In the genomic region with DNA sequence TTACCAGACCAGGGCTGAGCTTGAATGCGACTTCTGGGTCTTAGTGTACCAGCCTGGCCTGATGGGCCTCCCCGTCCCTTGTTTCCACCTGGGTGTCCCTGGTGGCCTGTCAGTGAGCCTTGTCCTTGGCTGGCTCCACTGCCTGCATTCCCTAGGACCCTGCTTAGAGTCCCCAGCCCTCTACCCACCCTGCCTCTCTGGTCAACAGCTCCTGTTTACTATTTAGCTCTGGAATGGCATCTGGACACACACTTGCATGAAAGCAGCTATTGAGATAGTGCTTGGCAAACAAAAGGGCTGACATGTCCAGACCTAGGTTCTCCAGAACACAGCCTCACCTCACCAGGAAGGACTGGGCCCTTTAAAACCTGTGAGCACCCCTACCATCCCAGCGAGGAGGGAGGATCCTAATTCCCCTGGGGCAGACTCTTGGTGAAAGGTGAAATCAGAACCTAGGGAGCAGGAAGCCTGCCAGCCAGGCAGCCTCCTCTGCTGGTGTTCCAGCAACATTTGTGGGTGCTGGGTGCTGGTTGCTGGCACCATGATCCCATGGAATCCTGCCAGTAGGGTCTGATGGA, we compare ENCODE assay signal across 28 cellular contexts. TPM values are rescaled to one million over a fixed set of nuclear protein-coding genes. Genes with fewer than 3 reads are reported as not detected.
DNase-seq lines count a peak whose midpoint lies in the region; ATAC-seq and TF ChIP-seq lines count a peak whose summit lies in the region.
"Had no signal": no experiment of that assay in that cellular context is flagged by ENCODE, and none has a peak within 500 bp of the region (broad histone marks: within the 10 kb centered on the region; RNA-seq: fewer than 3 reads in every experiment).

No MANE protein-coding gene starts in this region.

- no peak overlapping the region for H3K27ac ChIP-seq in BLaER1 treated with 17β-estradiol and CSF1 and Interleukin-3, amounts not matched to agents 10 nM and 100 nM
- peak overlapping the region; percentile 45 for H3K27ac ChIP-seq in epithelial cell of prostate
- H3K27ac ChIP-seq: left lung, tibial artery, VCaP had no signal

- H3K27me3 Mint-ChIP-seq in neural crest cell (ENCODE audit: low read depth) = peaks cover 3% of the 10 kb centered on the region

- no peak overlapping the region; a peak in 1 of 22 replicates for H3K9ac ChIP-seq in BLaER1 treated with 17β-estradiol and CSF1 and Interleukin-3, amounts not matched to agents 10 nM and 100 nM

- H4K20me1 ChIP-seq in BLaER1 treated with 17β-estradiol and CSF1 and Interleukin-3, amounts not matched to agents 10 nM and 100 nM = peaks cover 83 to 97% (median 92%) of the 10 kb centered on the region in 11 experiments

- TF ChIP-seq CTCF in neural crest cell (conservative IDR thresholded peaks at IDR 0.05) = no peak

- no peak overlapping the region for H3K27ac Mint-ChIP-seq in neural crest cell (ENCODE audit: unreplicated experiment)
- H3K27ac Mint-ChIP-seq: activated CD4-positive, alpha-beta T cell treated with anti-CD3 and anti-CD28 coated beads, Interleukin-2, amount 10 ng/mL, durations not matched to agents 24 days and 14 days; activated naive CD8-positive, alpha-beta T cell treated with anti-CD3 and anti-CD28 coated beads, Interleukin-2, amount 50 U/mL, for 24 hours; mesothelial cell of epicardium; stimulated activated naive CD8-positive, alpha-beta T cell treated with anti-CD3 and anti-CD28 coated beads, Interleukin-15, amount 100 ng/mL, for 72 hours had no signal

- ATAC-seq in HG02938 (IDR thresholded peaks at IDR 0.05; ENCODE audit: unreplicated experiment) = no peak
- ATAC-seq: activated naive CD8-positive, alpha-beta T cell treated with anti-CD3 and anti-CD28 coated beads, Interleukin-2, amount 50 U/mL, for 24 hours; activated T-cell treated with anti-CD3 and anti-CD28 coated beads, Interleukin-2, amount 50 U/mL, for 4 hours; left lung; naive thymus-derived CD8-positive, alpha-beta T cell; stimulated activated naive CD8-positive, alpha-beta T cell treated with anti-CD3 and anti-CD28 coated beads, Interleukin-15, amount 100 ng/mL, for 72 hours had no signal

- H3K9me3 Mint-ChIP-seq in neural crest cell = no peaks in the 10 kb centered on the region
- H3K9me3 Mint-ChIP-seq: activated CD4-positive, alpha-beta T cell treated with anti-CD3 and anti-CD28 coated beads, Interleukin-2, amount 10 ng/mL, durations not matched to agents 24 days and 14 days; activated naive CD8-positive, alpha-beta T cell treated with anti-CD3 and anti-CD28 coated beads, Interleukin-2, amount 50 U/mL, for 24 hours; activated T-cell treated with anti-CD3 and anti-CD28 coated beads, Interleukin-2, amount 50 U/mL, for 4 hours; mesothelial cell of epicardium; naive thymus-derived CD8-positive, alpha-beta T cell; stimulated activated naive CD8-positive, alpha-beta T cell treated with anti-CD3 and anti-CD28 coated beads, Interleukin-15, amount 100 ng/mL, for 72 hours had no signal

- H3K4me1 ChIP-seq in BLaER1 treated with 17β-estradiol and CSF1 and Interleukin-3, amounts not matched to agents 10 nM and 100 nM = peaks cover 37 to 91% (median 80%) of the 10 kb centered on the region in 10 experiments

- H3K4me3 Mint-ChIP-seq in neural crest cell = peak overlapping the region; percentile 36
- H3K4me3 Mint-ChIP-seq: activated CD4-positive, alpha-beta T cell treated with anti-CD3 and anti-CD28 coated beads, Interleukin-2, amount 10 ng/mL, durations not matched to agents 24 days and 14 days; activated naive CD8-positive, alpha-beta T cell treated with anti-CD3 and anti-CD28 coated beads, Interleukin-2, amount 50 U/mL, for 24 hours; activated T-cell treated with anti-CD3 and anti-CD28 coated beads, Interleukin-2, amount 50 U/mL, for 4 hours; mesothelial cell of epicardium; naive thymus-derived CD8-positive, alpha-beta T cell; stimulated activated naive CD8-positive, alpha-beta T cell treated with anti-CD3 and anti-CD28 coated beads, Interleukin-15, amount 100 ng/mL, for 72 hours had no signal

- peak; percentile 18 for DNase-seq in NCI-H69 (lab: John Stamatoyannopoulos, UW)
- no peak for DNase-seq in epithelial cell of prostate (ENCODE audit: low read depth, low spot score)
- DNase-seq in neural crest cell (ENCODE audit: low read depth, low spot score) = no peak
- DNase-seq in kidney glomerular epithelial cell (lab: John Stamatoyannopoulos, UW) = no peak
- no peak for DNase-seq in NCI-H446 (lab: John Stamatoyannopoulos, UW)
- DNase-seq: activated CD4-positive, alpha-beta T cell treated with anti-CD3 and anti-CD28 coated beads, Interleukin-2, amount 10 ng/mL, durations not matched to agents 24 days and 14 days; activated naive CD8-positive, alpha-beta T cell treated with anti-CD3 and anti-CD28 coated beads, Interleukin-2, amount 50 U/mL, for 24 hours; activated T-cell treated with anti-CD3 and anti-CD28 coated beads, Interleukin-2, amount 50 U/mL, for 4 hours; C1 segment of cervical spinal cord; COR-L47; DMS79; erythroblast; foreskin melanocyte; GF-D8; KG1; left lung; MM.1S; naive thymus-derived CD8-positive, alpha-beta T cell; NCI-H2029 treated with DMSO at 0.1 percent for 48 hours; SHP77; small intestine; stimulated activated naive CD8-positive, alpha-beta T cell treated with anti-CD3 and anti-CD28 coated beads, Interleukin-15, amount 100 ng/mL, for 72 hours; T-helper 9 cell; tibial artery had no signal

- H3K36me3 ChIP-seq in BLaER1 treated with 17β-estradiol and CSF1 and Interleukin-3, amounts not matched to agents 10 nM and 100 nM = peaks cover 0 to 12% (median 0%) of the 10 kb centered on the region in 11 experiments; a peak in 4 of 22 replicates
- H3K36me3 ChIP-seq: tibial artery had no signal

- H3K4me2 ChIP-seq in BLaER1 treated with 17β-estradiol and CSF1 and Interleukin-3, amounts not matched to agents 10 nM and 100 nM = peak overlapping the region in 7 of 11 experiments; percentile 2 to 47 (median 20); a peak in 8 of 22 replicates

- H3K27me3 ChIP-seq in BLaER1 treated with 17β-estradiol and CSF1 and Interleukin-3, amounts not matched to agents 10 nM and 100 nM = peaks cover 22 to 34% (median 31%) of the 10 kb centered on the region in 11 experiments
- H3K27me3 ChIP-seq: tibial artery had no signal

- no peak overlapping the region for H3K4me3 ChIP-seq in BLaER1 treated with 17β-estradiol and CSF1 and Interleukin-3, amounts not matched to agents 10 nM and 100 nM
- H3K4me3 ChIP-seq: left lung, tibial artery had no signal

- H3K36me3 Mint-ChIP-seq in neural crest cell (ENCODE audit: low read depth) = no peaks in the 10 kb centered on the region

- peaks cover 68% of the 10 kb centered on the region for H3K4me1 Mint-ChIP-seq in neural crest cell

- no peaks in the 10 kb centered on the region for H3K9me3 ChIP-seq in BLaER1 treated with 17β-estradiol and CSF1 and Interleukin-3, amounts not matched to agents 10 nM and 100 nM (replicated peaks in 1 of 11)
- H3K9me3 ChIP-seq: left lung, tibial artery had no signal

RNA-seq across cellular contexts. Expression of a gene that starts 38.8 kb away (rescaled TPM):
- 53.6 and 54.0 TPM in 2 replicates for total RNA-seq in neural crest cell
